8 cellular contexts compared by ENCODE assay signal in the genomic region with DNA sequence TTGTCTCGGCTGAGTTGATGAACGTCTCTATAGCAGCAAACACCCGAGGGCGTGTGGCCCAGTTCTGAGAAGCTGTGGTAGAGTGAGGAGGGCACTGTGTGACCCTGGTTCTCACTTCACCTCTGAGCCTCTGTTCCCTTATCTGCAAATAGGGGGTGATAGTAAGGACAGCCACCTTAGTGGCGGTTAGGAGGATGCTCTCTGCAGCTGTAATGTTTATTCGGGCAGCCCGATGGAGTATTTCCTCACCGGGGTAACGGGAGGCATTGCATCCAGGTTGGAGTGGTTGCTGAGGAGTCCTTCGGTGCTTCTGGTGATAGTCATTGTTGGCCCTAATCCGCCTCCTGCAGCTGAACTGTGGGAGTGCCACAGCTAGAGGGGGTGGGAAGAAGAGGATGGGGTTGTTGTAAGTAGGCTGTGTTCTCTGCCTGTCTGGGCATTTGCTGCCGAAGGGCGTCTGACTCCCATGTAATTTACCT. TPM values are rescaled to one million over a fixed set of nuclear protein-coding genes. Genes with fewer than 3 reads are reported as not detected.
DNase-seq lines count a peak whose midpoint lies in the region; ATAC-seq and TF ChIP-seq lines count a peak whose summit lies in the region.

No MANE protein-coding gene starts in this region.

- ATAC-seq in mucosa of descending colon (peak; percentile 31), HG03442 (IDR thresholded peaks at IDR 0.05; ENCODE audit: unreplicated experiment) (no peak), GM19023 (IDR thresholded peaks at IDR 0.05; ENCODE audit: unreplicated experiment) (no peak)

- peak overlapping the region; percentile 49 for H3K9ac ChIP-seq in endodermal cell (ENCODE audit: extremely low read depth, low read length, poor library complexity, severe bottlenecking)

- TF ChIP-seq CTCF in endodermal cell (conservative IDR thresholded peaks at IDR 0.05): peak; percentile 72
- TF ChIP-seq CTCF in mucosa of descending colon (IDR thresholded peaks at IDR 0.05): no peak
- TF ChIP-seq CTCF in vagina (IDR thresholded peaks at IDR 0.05): peak in 2 of 3 experiments; percentile 30 to 51

- intact Hi-C loops in mucosa of descending colon (cut with DNase I, micrococcal nuclease): no loop called here
- intact Hi-C loops in vagina (cut with DNase I): no loop called here

- H3K27ac ChIP-seq in endodermal cell (ENCODE audit: low read depth, low read length) (peak overlapping the region; percentile 45), vagina (peak overlapping the region; percentile 40)

- TF ChIP-seq POLR2A in vagina (IDR thresholded peaks at IDR 0.05): no peak

- peaks cover 77% of the 10 kb centered on the region for H3K4me1 Mint-ChIP-seq in endodermal cell

- peaks cover 29% of the 10 kb centered on the region for H3K36me3 Mint-ChIP-seq in endodermal cell (ENCODE audit: low read depth)

- 19 to 46% methylated on average over 6 to 13 of the region's 13 CpGs for WGBS in endodermal cell (ENCODE audit: insufficient coverage in 1 of 2, insufficient read length in 1 of 2), 2 experiments

- H3K4me1 ChIP-seq in endodermal cell (ENCODE audit: control insufficient read depth, insufficient read depth, low read length): peaks cover 33% of the 10 kb centered on the region
- peaks cover 53% of the 10 kb centered on the region for H3K4me1 ChIP-seq in mucosa of descending colon (ENCODE audit: low read depth)
- peaks cover 97% of the 10 kb centered on the region for H3K4me1 ChIP-seq in vagina

- H3K9me3 ChIP-seq in endodermal cell (ENCODE audit: control insufficient read depth, low read length): no peaks in the 10 kb centered on the region
- no peaks in the 10 kb centered on the region for H3K9me3 ChIP-seq in mucosa of descending colon
- H3K9me3 ChIP-seq in vagina: no peaks in the 10 kb centered on the region

- H3K9me3 Mint-ChIP-seq in endodermal cell: no peaks in the 10 kb centered on the region

- no peaks in the 10 kb centered on the region for H3K27me3 Mint-ChIP-seq in endodermal cell (ENCODE audit: insufficient read depth)

- DNase-seq in stimulated activated CD4-positive, alpha-beta T cell treated with anti-CD3 and anti-CD28 coated beads, Interleukin-2, amount 100 ng/mL, for 24 hours: peak; percentile 28 to 39
- no peak for DNase-seq in stimulated activated CD4-positive, alpha-beta T cell treated with anti-CD3 and anti-CD28 coated beads, Interleukin-12 subunit alpha, Interleukin-12 subunit beta, amount 100 ng/mL, for 4 hours
- peak; percentile 34 to 38 for DNase-seq in activated CD4-positive, alpha-beta T cell treated with anti-CD3 and anti-CD28 coated beads for 4 hours
- DNase-seq in endodermal cell (peak; percentile 92), mucosa of descending colon (no peak), vagina (ENCODE audit: extremely low spot score in 2 of 2) (no peak)

- H3K4me3 Mint-ChIP-seq in endodermal cell: peak overlapping the region; percentile 30

- H3K27ac Mint-ChIP-seq in endodermal cell: peak overlapping the region; percentile 68

- H3K36me3 ChIP-seq in endodermal cell (ENCODE audit: control insufficient read depth, insufficient read depth, low read length): peaks cover 40% of the 10 kb centered on the region
- H3K36me3 ChIP-seq in mucosa of descending colon (ENCODE audit: low read depth): no peaks in the 10 kb centered on the region
- H3K36me3 ChIP-seq in vagina: no peaks in the 10 kb centered on the region

- H3K27me3 ChIP-seq in endodermal cell (ENCODE audit: control insufficient read depth, insufficient read depth, low read length, poor library complexity, severe bottlenecking) (no peaks in the 10 kb centered on the region), vagina (no peaks in the 10 kb centered on the region)

- H3K4me3 ChIP-seq in endodermal cell (ENCODE audit: low read length): peak overlapping the region; percentile 57
- no peak overlapping the region for H3K4me3 ChIP-seq in mucosa of descending colon
- H3K4me3 ChIP-seq in vagina: peak overlapping the region; percentile 6 to 25

RNA-seq across cellular contexts. Expression of a gene that starts 13.9 kb away (rescaled TPM):
- total RNA-seq in endodermal cell: 100 to 1,000 TPM; 309 to 334 TPM
- polyA plus RNA-seq in endodermal cell (2013, experiment 1 of 2): 182 TPM
- polyA plus RNA-seq in endodermal cell (2013, experiment 2 of 2): 205 TPM
- total RNA-seq in mucosa of descending colon: 100 to 1,000 TPM; 105 to 175 (median 113) TPM
- 116 TPM for total RNA-seq in vagina

Comparison
In these comparisons a context has a peak if more than half of its experiments do, and no peak if none do; other contexts are left out.
1. DNase-seq: peak in stimulated activated CD4-positive, alpha-beta T cell treated with anti-CD3 and anti-CD28 coated beads, Interleukin-2, amount 100 ng/mL, for 24 hours (2 of 2), activated CD4-positive, alpha-beta T cell treated with anti-CD3 and anti-CD28 coated beads for 4 hours (2 of 2) and endodermal cell (single experiment); none in stimulated activated CD4-positive, alpha-beta T cell treated with anti-CD3 and anti-CD28 coated beads, Interleukin-12 subunit alpha, Interleukin-12 subunit beta, amount 100 ng/mL, for 4 hours (single experiment), mucosa of descending colon (0 of 3) and vagina (0 of 2).